Comparison of ENCODE assay signal across 3 cellular contexts in genomic region chr4:188437535-188437934, GRCh38.
TF ChIP-seq lines count a peak whose summit lies in the region.

No MANE protein-coding gene starts in this region.

TF ChIP-seq in SK-N-SH, 30 proteins besides CTCF, POLR2A, EP300 and RAD21 (continued from another document):
- TF ChIP-seq EZH2phosphoT487 (IDR thresholded peaks at IDR 0.05; ENCODE audit: borderline replicate concordance, low read depth) (no peak), FOXM1 (IDR thresholded peaks at IDR 0.05; ENCODE audit: low read depth) (no peak), TEAD4 (IDR thresholded peaks at IDR 0.05; ENCODE audit: borderline replicate concordance, insufficient read depth) (no peak), USF2 (IDR thresholded peaks at IDR 0.05; ENCODE audit: borderline replicate concordance, low read depth, low read length) (no peak), GATA2 (CRISPR knock-in tag; IDR thresholded peaks at IDR 0.05) (no peak), POLR2AphosphoS5 (IDR thresholded peaks at IDR 0.05; ENCODE audit: low read depth, low read length) (no peak), FOXJ3 (CRISPR knock-in tag; IDR thresholded peaks at IDR 0.05) (no peak), GABPA (IDR thresholded peaks at IDR 0.05; ENCODE audit: low read depth) (no peak), NRF1 (IDR thresholded peaks at IDR 0.05; ENCODE audit: low read depth, low read length) (no peak), REST (IDR thresholded peaks at IDR 0.05; ENCODE audit: low read depth, low read length) (no peak), RXRA (IDR thresholded peaks at IDR 0.05; ENCODE audit: borderline replicate concordance, low read depth) (no peak), RFX5 (IDR thresholded peaks at IDR 0.05; ENCODE audit: low read length) (no peak), MAX (IDR thresholded peaks at IDR 0.05; ENCODE audit: low read depth) (no peak), NFIC (IDR thresholded peaks at IDR 0.05; ENCODE audit: borderline replicate concordance) (no peak), CHD2 (IDR thresholded peaks at IDR 0.05; ENCODE audit: low read length, partially characterized antibody) (no peak), MXI1 (IDR thresholded peaks at IDR 0.05; ENCODE audit: low read depth, low read length) (no peak)

TF ChIP-seq in SK-N-SH treated with all-trans-retinoic acid at 6 μM for 48 hours, 23 proteins besides CTCF, POLR2A, EP300 and RAD21:
- no peak for TF ChIP-seq PATZ1 (CRISPR knock-in tag; IDR thresholded peaks at IDR 0.05; ENCODE audit: borderline replicate concordance)
- TF ChIP-seq ZNF70 (CRISPR knock-in tag; IDR thresholded peaks at IDR 0.05) = no peak
- TF ChIP-seq TSHZ2 (CRISPR knock-in tag; IDR thresholded peaks at IDR 0.05) = no peak
- no peak for TF ChIP-seq CREB5 (CRISPR knock-in tag; IDR thresholded peaks at IDR 0.05; ENCODE audit: low read depth)
- TF ChIP-seq BACH2 (CRISPR knock-in tag; IDR thresholded peaks at IDR 0.05; ENCODE audit: borderline replicate concordance) = no peak
- no peak for TF ChIP-seq RARB (CRISPR knock-in tag; IDR thresholded peaks at IDR 0.05)

TF ChIP-seq in H1, 55 proteins besides CTCF, POLR2A, EP300 and RAD21 (continued from another document):
- TF ChIP-seq MAFK (IDR thresholded peaks at IDR 0.05; ENCODE audit: low read depth, low read length) = no peak
- no peak for TF ChIP-seq CBX5 (IDR thresholded peaks at IDR 0.05; ENCODE audit: low read depth, low read length)
- no peak for TF ChIP-seq CHD1 (IDR thresholded peaks at IDR 0.05; ENCODE audit: low read depth, low read length)
- TF ChIP-seq PHF8 (conservative IDR thresholded peaks at IDR 0.05; ENCODE audit: low read depth, low read length) = no peak
- no peak for TF ChIP-seq TCF12 (IDR thresholded peaks at IDR 0.05; ENCODE audit: low read depth, low read length)
- TF ChIP-seq TEAD4 (IDR thresholded peaks at IDR 0.05; ENCODE audit: low read depth, low read length) = no peak
- TF ChIP-seq KDM5A (IDR thresholded peaks at IDR 0.05; ENCODE audit: low read length) = no peak
- TF ChIP-seq HDAC2 (IDR thresholded peaks at IDR 0.05; ENCODE audit: borderline replicate concordance in 1 of 2, low read depth in 2 of 2, low read length in 2 of 2) = no peak
- TF ChIP-seq EGR1 (IDR thresholded peaks at IDR 0.05; ENCODE audit: borderline replicate concordance, low read depth, low read length) = no peak
- TF ChIP-seq SAP30 (IDR thresholded peaks at IDR 0.05; ENCODE audit: insufficient read depth, insufficient replicate concordance, low read length) = no peak
- TF ChIP-seq BACH1 (IDR thresholded peaks at IDR 0.05; ENCODE audit: low read length) = no peak
- no peak for TF ChIP-seq USF2 (IDR thresholded peaks at IDR 0.05; ENCODE audit: low read length)
- TF ChIP-seq RNF2 (IDR thresholded peaks at IDR 0.05; ENCODE audit: borderline replicate concordance, low read depth, low read length, missing control alignments, poor library complexity, severe bottlenecking) = no peak
- no peak for TF ChIP-seq POU5F1 (IDR thresholded peaks at IDR 0.05; ENCODE audit: low read depth, low read length)
